In genomic region chr19:49817964-49818690, GRCh38 we compare ENCODE assay signal across 8 cellular contexts. TPM values are rescaled to one million over a fixed set of nuclear protein-coding genes. Genes with fewer than 3 reads are reported as not detected.
DNase-seq lines count a peak whose midpoint lies in the region; ATAC-seq and TF ChIP-seq lines count a peak whose summit lies in the region.

Gene MED25 (plus strand): TSS chr19:49818289. CDS start chr19:49818342, 53 bp downstream.

- H3K9me3 Mint-ChIP-seq in CD8-positive, alpha-beta T cell: no peaks in the 10 kb centered on the region

- intact Hi-C loops in CD8-positive, alpha-beta T cell (cut with DNase I, micrococcal nuclease): loop anchor here (1.0 to 10.0 kb wide), 12 partner anchors 32 to 1181 kb away; partner anchors contain the start of genes AKT1S1 (in 2 of the 2), ATF5 (in 2 of the 2), NUP62 (in 2 of the 2) and PNKP (in 2 of the 2)

- peak within 1 kb of the TSS; percentile 99 for H3K4me3 Mint-ChIP-seq in CD8-positive, alpha-beta T cell

- H3K27ac ChIP-seq in CD8-positive, alpha-beta T cell (ENCODE audit: low read depth, low read length): peak within 1 kb of the TSS; percentile 95
- peak within 1 kb of the TSS; percentile 98 for H3K27ac ChIP-seq in effector memory CD4-positive, alpha-beta T cell (ENCODE audit: insufficient read depth, low read length, poor library complexity, severe bottlenecking)

- CTCF ChIA-PET in CD8-positive, alpha-beta T cell (lab: Charles Lee): interaction anchor here (1.3 to 1.7 kb wide), 2 partner anchors 32 to 101 kb away, joined by 4 to 6 read pairs; partner anchors contain the start of gene PTOV1
- CTCF ChIA-PET in activated CD8-positive, alpha-beta memory T cell treated with anti-CD3 and anti-CD28 coated beads for 36 hours (lab: Charles Lee): interaction anchor here (1.1 to 1.2 kb wide), 2 partner anchors 9 to 101 kb away, joined by 3 read pairs; no protein-coding TSS in a partner anchor

- TF ChIP-seq CTCF in CD8-positive, alpha-beta T cell (IDR thresholded peaks at IDR 0.05): peak; percentile 19

- H3K4me1 ChIP-seq in CD8-positive, alpha-beta T cell (ENCODE audit: insufficient read depth, low read length): peaks cover 13% of the 10 kb centered on the region
- H3K4me1 ChIP-seq in effector memory CD4-positive, alpha-beta T cell (ENCODE audit: control insufficient read depth, insufficient read depth, low read length, poor library complexity, severe bottlenecking): peaks cover 15% of the 10 kb centered on the region

- H3K27me3 Mint-ChIP-seq in CD8-positive, alpha-beta T cell (ENCODE audit: low read depth): no peaks in the 10 kb centered on the region

- H3K4me3 ChIP-seq in CD8-positive, alpha-beta T cell (ENCODE audit: low read depth, low read length): peak within 1 kb of the TSS; percentile 85
- H3K4me3 ChIP-seq in effector memory CD4-positive, alpha-beta T cell (ENCODE audit: insufficient read depth, low read depth, low read length, poor library complexity, severe bottlenecking): peak within 1 kb of the TSS; percentile 80

- no peaks in the 10 kb centered on the region for H3K9me3 ChIP-seq in CD8-positive, alpha-beta T cell (ENCODE audit: low read length)
- H3K9me3 ChIP-seq in effector memory CD4-positive, alpha-beta T cell (ENCODE audit: control insufficient read depth, low read length): no peaks in the 10 kb centered on the region

- H3K4me1 Mint-ChIP-seq in CD8-positive, alpha-beta T cell (ENCODE audit: low read depth): peaks cover 30% of the 10 kb centered on the region

- peak; percentile 64 for ATAC-seq in CD8-positive, alpha-beta T cell
- ATAC-seq in GM19438 (IDR thresholded peaks at IDR 0.05; ENCODE audit: low read depth, unreplicated experiment): peak; percentile 54

- peak within 1 kb of the TSS; percentile 100 for H3K27ac Mint-ChIP-seq in CD8-positive, alpha-beta T cell

- peaks cover 19% of the 10 kb centered on the region for H3K36me3 Mint-ChIP-seq in CD8-positive, alpha-beta T cell

- H3K36me3 ChIP-seq in CD8-positive, alpha-beta T cell (ENCODE audit: insufficient read depth, low read length): no peaks in the 10 kb centered on the region
- no peaks in the 10 kb centered on the region for H3K36me3 ChIP-seq in effector memory CD4-positive, alpha-beta T cell (ENCODE audit: control insufficient read depth, insufficient read depth, low read length)

- POLR2A ChIA-PET in CD8-positive, alpha-beta T cell (lab: Charles Lee): interaction anchor here (0.5 to 2.2 kb wide), 4 partner anchors 32 to 1497 kb away, joined by 3 to 13 read pairs (median 3); partner anchors contain the start of gene PTOV1
- POLR2A ChIA-PET in activated CD8-positive, alpha-beta memory T cell treated with anti-CD3 and anti-CD28 coated beads for 36 hours (lab: Charles Lee): interaction anchor here (0.5 kb wide), 1 partner anchor 87 kb away, joined by 3 read pairs; no protein-coding TSS in a partner anchor

- H3K27me3 ChIP-seq in CD8-positive, alpha-beta T cell (ENCODE audit: insufficient read depth, low read length): no peaks in the 10 kb centered on the region
- H3K27me3 ChIP-seq in effector memory CD4-positive, alpha-beta T cell (replicated peaks; ENCODE audit: control insufficient read depth, insufficient read depth, low read length, poor library complexity, severe bottlenecking): no peaks in the 10 kb centered on the region

- peak; percentile 78 to 94 (median 86) for DNase-seq in CD8-positive, alpha-beta T cell
- peak; percentile 85 for DNase-seq in HK-2 (ENCODE audit: unreplicated experiment)
- DNase-seq in NCI-H82 treated with DMSO at 0.1 percent for 48 hours (lab: John Stamatoyannopoulos, UW; ENCODE audit: unreplicated experiment): peak; percentile 86
- peak; percentile 79 to 86 (median 83) for DNase-seq in effector memory CD4-positive, alpha-beta T cell
- peak; percentile 89 for DNase-seq in medulla oblongata (ENCODE audit: extremely low spot score)
- DNase-seq in stimulated activated CD8-positive, alpha-beta memory T cell treated with anti-CD3 and anti-CD28 coated beads, Interleukin-12 subunit alpha, Interleukin-12 subunit beta, amount 100 ng/mL, for 1 hour (ENCODE audit: low read depth): peak; percentile 76

RNA-seq across cellular contexts. Expression of gene MED25, which starts in this region (rescaled TPM):
- total RNA-seq in CD8-positive, alpha-beta T cell: 10 to 100 TPM; 41.9 to 42.1 TPM
- 10 to 100 TPM; 44.8 to 48.2 TPM for total RNA-seq in activated CD8-positive, alpha-beta memory T cell treated with anti-CD3 and anti-CD28 coated beads for 36 hours

Comparison
In these comparisons a context has a peak if more than half of its experiments do, and no peak if none do; other contexts are left out.
1. Peak in every context shown above with its lines: DNase-seq, ATAC-seq, H3K4me3 ChIP-seq and H3K27ac ChIP-seq.